ENCODE assay signal across 23 cellular contexts in genomic region chr11:36139767-36140166, GRCh38.
"Had no signal": no experiment of that assay in that cellular context is flagged by ENCODE, and none has a peak within 500 bp of the region (broad histone marks: within the 10 kb centered on the region; RNA-seq: fewer than 3 reads in every experiment).

No MANE protein-coding gene starts in this region.

- H3K4me3 ChIP-seq: adrenal gland, PC-9, SK-N-MC had no signal

- H3K9me3 Mint-ChIP-seq: activated CD4-positive, alpha-beta memory T cell treated with anti-CD3 and anti-CD28 coated beads, Interleukin-2, amount 10 ng/mL, durations not matched to agents 7 days and 5 days; activated naive CD8-positive, alpha-beta T cell treated with anti-CD3 and anti-CD28 coated beads, Interleukin-2, amount 10 ng/mL, durations not matched to agents 7 days and 5 days; T-helper 2 cell treated with Interferon-gamma antibody and Interleukin-4, amounts not matched to agents 5 μg/mL and 100 μg/mL, for 36 hours had no signal

- H3K36me3 Mint-ChIP-seq: activated naive CD8-positive, alpha-beta T cell treated with anti-CD3 and anti-CD28 coated beads, Interleukin-2, amount 10 ng/mL, durations not matched to agents 7 days and 5 days had no signal

- DNase-seq: activated CD4-positive, alpha-beta memory T cell treated with anti-CD3 and anti-CD28 coated beads, Interleukin-2, amount 10 ng/mL, durations not matched to agents 7 days and 5 days; activated CD4-positive, alpha-beta T cell treated with anti-CD3 and anti-CD28 coated beads for 36 hours; activated CD4-positive, alpha-beta T cell treated with anti-CD3 and anti-CD28 coated beads, Interleukin-2, amount 50 U/mL, for 1 hour; activated naive CD4-positive, alpha-beta T cell treated with anti-CD3 and anti-CD28 coated beads, Interleukin-2, amount 50 U/mL, for 16 hours; activated naive CD8-positive, alpha-beta T cell treated with anti-CD3 and anti-CD28 coated beads, Interleukin-2, amount 10 ng/mL, durations not matched to agents 7 days and 5 days; activated T-cell treated with anti-CD3 and anti-CD28 coated beads for 4 hours; adrenal gland; anterior cingulate cortex; caudate nucleus; Kasumi-1; KBM-7; NCI-H1048; NCI-H1694; NCI-H2029; NCI-H2107; NCI-H2171 treated with DMSO at 0.1 percent for 48 hours; NCI-H226; NCI-H526; NCI-H82; PC-9; SW 1271 had no signal

- H3K4me3 Mint-ChIP-seq: activated CD4-positive, alpha-beta memory T cell treated with anti-CD3 and anti-CD28 coated beads, Interleukin-2, amount 10 ng/mL, durations not matched to agents 7 days and 5 days; activated CD4-positive, alpha-beta T cell treated with anti-CD3 and anti-CD28 coated beads for 36 hours; activated naive CD8-positive, alpha-beta T cell treated with anti-CD3 and anti-CD28 coated beads, Interleukin-2, amount 10 ng/mL, durations not matched to agents 7 days and 5 days; T-helper 2 cell treated with Interferon-gamma antibody and Interleukin-4, amounts not matched to agents 5 μg/mL and 100 μg/mL, for 36 hours had no signal

- H3K9me3 ChIP-seq: adrenal gland had no signal

- H3K4me2 ChIP-seq: PC-9 had no signal

- H3K36me3 ChIP-seq: adrenal gland had no signal

- H2AFZ ChIP-seq: PC-9 had no signal

- H3K4me1 ChIP-seq: adrenal gland had no signal

- H3K4me1 Mint-ChIP-seq: activated CD4-positive, alpha-beta memory T cell treated with anti-CD3 and anti-CD28 coated beads, Interleukin-2, amount 10 ng/mL, durations not matched to agents 7 days and 5 days; activated CD4-positive, alpha-beta T cell treated with anti-CD3 and anti-CD28 coated beads for 36 hours; activated naive CD8-positive, alpha-beta T cell treated with anti-CD3 and anti-CD28 coated beads, Interleukin-2, amount 10 ng/mL, durations not matched to agents 7 days and 5 days had no signal

- H3K27me3 ChIP-seq: adrenal gland had no signal

- ATAC-seq: activated CD4-positive, alpha-beta T cell treated with anti-CD3 and anti-CD28 coated beads for 36 hours had no signal

- H3K27ac ChIP-seq: adrenal gland, PC-9, SK-N-MC had no signal
